Comparison of ENCODE assay signal across 14 cellular contexts in the genomic region with DNA sequence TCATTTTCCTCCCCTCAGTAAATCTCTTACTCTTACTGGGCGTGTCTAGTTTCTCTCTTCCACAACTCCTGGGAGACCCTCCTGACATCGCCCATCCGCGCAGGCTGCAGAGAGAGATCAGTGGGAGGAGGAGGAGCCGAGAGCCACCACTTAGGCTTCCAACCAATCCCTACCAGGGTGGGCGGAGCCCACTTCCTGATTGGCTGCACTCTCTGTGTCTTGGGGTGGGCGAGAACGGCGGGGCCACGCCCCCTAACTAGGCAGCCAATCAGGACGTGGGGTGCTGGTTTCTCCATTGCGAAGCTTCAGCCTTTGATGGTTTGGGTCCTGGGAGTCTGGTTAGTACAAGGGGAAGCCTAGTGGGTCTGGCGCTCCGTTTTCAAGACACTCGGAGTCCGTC. TPM values are rescaled to one million over a fixed set of nuclear protein-coding genes. Genes with fewer than 3 reads are reported as not detected.
DNase-seq lines count a peak whose midpoint lies in the region; ATAC-seq lines count a peak whose summit lies in the region.
"Had no signal": no experiment of that assay in that cellular context is flagged by ENCODE, and none has a peak within 500 bp of the region (broad histone marks: within the 10 kb centered on the region; RNA-seq: fewer than 3 reads in every experiment).

A gene (plus strand): TSS at position 330 of the 400 bp plus-strand sequence. CDS start 87 bp downstream, outside the sequence.

- intact Hi-C loops in activated CD4-positive, alpha-beta T cell treated with anti-CD3 and anti-CD28 coated beads, Interleukin-2, amount 10 ng/mL, durations not matched to agents 24 days and 14 days (cut with micrococcal nuclease): no loop called here

- ATAC-seq in HG03460 (IDR thresholded peaks at IDR 0.05; ENCODE audit: unreplicated experiment): no peak
- ATAC-seq in HG03045 (IDR thresholded peaks at IDR 0.05; ENCODE audit: unreplicated experiment): no peak
- ATAC-seq in HG02852 (IDR thresholded peaks at IDR 0.05; ENCODE audit: unreplicated experiment): no peak

- H3K36me3 Mint-ChIP-seq in activated CD4-positive, alpha-beta T cell treated with anti-CD3 and anti-CD28 coated beads, Interleukin-2, amount 10 ng/mL, durations not matched to agents 24 days and 14 days (ENCODE audit: low read depth): no peaks in the 10 kb centered on the region
- H3K36me3 Mint-ChIP-seq in activated naive CD8-positive, alpha-beta T cell treated with anti-CD3 and anti-CD28 coated beads for 36 hours: no peaks in the 10 kb centered on the region
- H3K36me3 Mint-ChIP-seq: activated naive CD4-positive, alpha-beta T cell treated with anti-CD3 and anti-CD28 coated beads, Interleukin-2, amount 50 U/mL, for 24 hours had no signal

- H3K27ac Mint-ChIP-seq in activated CD4-positive, alpha-beta T cell treated with anti-CD3 and anti-CD28 coated beads, Interleukin-2, amount 10 ng/mL, durations not matched to agents 24 days and 14 days: no peak within 1 kb of the TSS
- H3K27ac Mint-ChIP-seq in activated naive CD8-positive, alpha-beta T cell treated with anti-CD3 and anti-CD28 coated beads for 36 hours: peak within 1 kb of the TSS; percentile 26
- H3K27ac Mint-ChIP-seq: activated naive CD4-positive, alpha-beta T cell treated with anti-CD3 and anti-CD28 coated beads, Interleukin-2, amount 50 U/mL, for 24 hours; stimulated activated naive CD8-positive, alpha-beta T cell treated with anti-CD3 and anti-CD28 coated beads, Interleukin-15, Interleukin-2, amounts not matched to agents 100 ng/mL and 50 ng/mL, for 24 hours had no signal

- H3K4me1 Mint-ChIP-seq in activated CD4-positive, alpha-beta T cell treated with anti-CD3 and anti-CD28 coated beads, Interleukin-2, amount 10 ng/mL, durations not matched to agents 24 days and 14 days: no peaks in the 10 kb centered on the region
- H3K4me1 Mint-ChIP-seq in activated naive CD8-positive, alpha-beta T cell treated with anti-CD3 and anti-CD28 coated beads for 36 hours: no peaks in the 10 kb centered on the region
- H3K4me1 Mint-ChIP-seq: activated naive CD4-positive, alpha-beta T cell treated with anti-CD3 and anti-CD28 coated beads, Interleukin-2, amount 50 U/mL, for 24 hours had no signal

- H3K4me3 Mint-ChIP-seq in activated CD4-positive, alpha-beta T cell treated with anti-CD3 and anti-CD28 coated beads, Interleukin-2, amount 10 ng/mL, durations not matched to agents 24 days and 14 days: no peak within 1 kb of the TSS
- H3K4me3 Mint-ChIP-seq in activated naive CD8-positive, alpha-beta T cell treated with anti-CD3 and anti-CD28 coated beads for 36 hours: no peak within 1 kb of the TSS
- H3K4me3 Mint-ChIP-seq: activated naive CD4-positive, alpha-beta T cell treated with anti-CD3 and anti-CD28 coated beads, Interleukin-2, amount 50 U/mL, for 24 hours; stimulated activated naive CD8-positive, alpha-beta T cell treated with anti-CD3 and anti-CD28 coated beads, Interleukin-15, Interleukin-2, amounts not matched to agents 100 ng/mL and 50 ng/mL, for 24 hours had no signal

- peaks cover 12% of the 10 kb centered on the region for H3K27me3 Mint-ChIP-seq in activated CD4-positive, alpha-beta T cell treated with anti-CD3 and anti-CD28 coated beads, Interleukin-2, amount 10 ng/mL, durations not matched to agents 24 days and 14 days
- peaks cover 30% of the 10 kb centered on the region for H3K27me3 Mint-ChIP-seq in activated naive CD8-positive, alpha-beta T cell treated with anti-CD3 and anti-CD28 coated beads for 36 hours

- H3K9me3 Mint-ChIP-seq in activated CD4-positive, alpha-beta T cell treated with anti-CD3 and anti-CD28 coated beads, Interleukin-2, amount 10 ng/mL, durations not matched to agents 24 days and 14 days: no peaks in the 10 kb centered on the region
- H3K9me3 Mint-ChIP-seq in activated naive CD8-positive, alpha-beta T cell treated with anti-CD3 and anti-CD28 coated beads for 36 hours: no peaks in the 10 kb centered on the region
- H3K9me3 Mint-ChIP-seq: activated naive CD4-positive, alpha-beta T cell treated with anti-CD3 and anti-CD28 coated beads, Interleukin-2, amount 50 U/mL, for 24 hours; stimulated activated naive CD8-positive, alpha-beta T cell treated with anti-CD3 and anti-CD28 coated beads, Interleukin-15, Interleukin-2, amounts not matched to agents 100 ng/mL and 50 ng/mL, for 24 hours had no signal

- DNase-seq in activated CD4-positive, alpha-beta T cell treated with anti-CD3 and anti-CD28 coated beads, Interleukin-2, amount 10 ng/mL, durations not matched to agents 24 days and 14 days: peak; percentile 60
- DNase-seq in activated CD4-positive, alpha-beta T cell treated with anti-CD3 and anti-CD28 coated beads, Interleukin-2, amount 50 U/mL, for 4 hours: no peak
- peak; percentile 15 for DNase-seq in HT-29 (ENCODE audit: low spot score)
- peak; percentile 21 for DNase-seq in activated naive CD8-positive, alpha-beta T cell treated with anti-CD3 and anti-CD28 coated beads for 36 hours
- peak; percentile 42 for DNase-seq in stimulated activated CD4-positive, alpha-beta T cell treated with anti-CD3 and anti-CD28 coated beads, Interleukin-1b, Interleukin-23, amount 100 ng/mL, for 48 hours
- DNase-seq: GOT3; left ventricle myocardium inferior; NK-92 treated with Interleukin-12 subunit alpha and Interleukin-12 subunit beta, amount 100 ng/mL, for 24 hours had no signal

RNA-seq across cellular contexts. Expression of the gene that starts here (rescaled TPM):
- total RNA-seq in activated CD4-positive, alpha-beta T cell treated with anti-CD3 and anti-CD28 coated beads, Interleukin-2, amount 10 ng/mL, durations not matched to agents 24 days and 14 days: not detected in 2 replicates
- not detected in 2 replicates for total RNA-seq in HT-29 (2014; rRNA removed; shearing (Covaris generic))
- total RNA-seq in activated naive CD8-positive, alpha-beta T cell treated with anti-CD3 and anti-CD28 coated beads for 36 hours: not detected
- total RNA-seq: frontal cortex, left ventricle myocardium inferior had no signal

Comparison
In these comparisons a context has a peak if more than half of its experiments do, and no peak if none do; other contexts are left out.
1. Peak in DNase-seq in activated CD4-positive, alpha-beta T cell treated with anti-CD3 and anti-CD28 coated beads, Interleukin-2, amount 10 ng/mL, durations not matched to agents 24 days and 14 days; RNA of the gene not detected or under 1 TPM.
2. Peak in DNase-seq in HT-29; RNA of the gene not detected or under 1 TPM.
3. Peak in DNase-seq in activated naive CD8-positive, alpha-beta T cell treated with anti-CD3 and anti-CD28 coated beads for 36 hours; RNA of the gene not detected or under 1 TPM.